ENCODE assay signal across 15 cellular contexts in the genomic region with DNA sequence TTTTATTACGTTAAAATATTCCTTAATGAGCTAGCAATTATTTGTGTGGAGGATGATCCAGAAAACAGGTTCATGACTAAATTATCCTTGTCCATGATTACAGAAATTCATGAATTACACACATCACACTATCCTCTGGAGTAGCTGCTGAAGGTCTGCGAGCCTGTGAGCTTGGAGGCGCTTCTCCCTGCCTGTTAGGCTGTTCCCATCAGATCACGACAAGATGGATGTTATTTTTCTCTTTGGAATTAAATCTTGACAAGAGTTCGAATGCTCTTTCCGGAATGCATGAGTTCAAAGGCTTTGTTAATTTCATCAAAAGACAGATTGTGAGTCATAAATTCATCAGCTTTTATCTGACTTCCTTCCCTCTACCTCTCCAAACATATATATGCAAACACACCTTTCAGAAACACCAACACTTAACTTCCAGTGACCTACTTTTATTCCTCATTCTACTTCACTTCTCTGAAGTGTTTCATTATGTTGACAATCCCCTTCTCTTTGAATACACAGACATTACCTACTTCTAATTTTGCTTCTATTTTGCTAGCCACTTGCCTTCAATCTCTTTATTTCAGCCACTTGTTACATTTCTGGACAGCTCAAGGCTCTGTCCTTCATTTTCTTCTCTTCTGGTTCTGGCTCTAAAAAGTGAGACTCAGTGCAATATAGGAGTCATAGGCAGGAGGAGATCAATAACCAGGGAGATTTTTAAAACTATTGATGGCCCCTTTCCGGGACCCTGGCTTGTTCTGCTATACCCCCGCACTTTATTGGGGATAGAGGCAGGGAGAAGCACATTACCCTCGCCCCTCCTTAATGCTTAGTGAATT.
A peak's percentile ranks its signal among the peaks of the same experiment; 100 is the strongest.
DNase-seq lines count a peak whose midpoint lies in the region; ATAC-seq, FAIRE-seq and TF ChIP-seq lines count a peak whose summit lies in the region.
"Had no signal": no experiment of that assay in that cellular context is flagged by ENCODE, and none has a peak within 500 bp of the region (broad histone marks: within the 10 kb centered on the region; RNA-seq: fewer than 3 reads in every experiment).

No MANE protein-coding gene starts in this region.

- no peak for FAIRE-seq in bronchial epithelial cell (lab: Jason Lieb, UNC)

- ATAC-seq in GM21786 (IDR thresholded peaks at IDR 0.05; ENCODE audit: unreplicated experiment), result no peak

- no peak overlapping the region for H3K4me3 ChIP-seq in bronchial epithelial cell (ENCODE audit: low read depth, low read length)
- H3K4me3 ChIP-seq: ascending aorta, left ventricle myocardium inferior, smooth muscle cell, tibial artery had no signal

- no peak overlapping the region for H3K4me3 Mint-ChIP-seq in progenitor cell of endocrine pancreas (ENCODE audit: low read depth)

- H3K27ac Mint-ChIP-seq in progenitor cell of endocrine pancreas, result peak overlapping the region; percentile 9

- peaks cover 12% of the 10 kb centered on the region for H3K4me1 Mint-ChIP-seq in progenitor cell of endocrine pancreas (ENCODE audit: low read depth)

- TF ChIP-seq CTCF in bronchial epithelial cell (IDR thresholded peaks at IDR 0.05; ENCODE audit: insufficient read depth, low read length, severe bottlenecking) (no peak), progenitor cell of endocrine pancreas (IDR thresholded peaks at IDR 0.05; ENCODE audit: unreplicated experiment) (no peak)

- H3K27me3 ChIP-seq in bronchial epithelial cell (ENCODE audit: control insufficient read depth, insufficient read depth, low read length), result no peaks in the 10 kb centered on the region
- H3K27me3 ChIP-seq: ascending aorta, tibial artery had no signal

- no peaks in the 10 kb centered on the region for H3K36me3 ChIP-seq in bronchial epithelial cell (ENCODE audit: control insufficient read depth, insufficient read depth, low read length)
- H3K36me3 ChIP-seq: ascending aorta, left ventricle myocardium inferior, tibial artery had no signal

- peak; percentile 55 for DNase-seq in NCI-H187 treated with DMSO at 0.1 percent for 48 hours (lab: John Stamatoyannopoulos, UW)
- DNase-seq in NCI-H187 (lab: John Stamatoyannopoulos, UW), result no peak
- DNase-seq in NCI-H774 (lab: John Stamatoyannopoulos, UW), result peak; percentile 51
- peak; percentile 38 for DNase-seq in bronchial epithelial cell (ENCODE audit: low read depth)
- no peak for DNase-seq in progenitor cell of endocrine pancreas (ENCODE audit: low spot score, unreplicated experiment)
- no peak for DNase-seq in GDM1 (lab: John Stamatoyannopoulos, UW)
- DNase-seq in NCI-H524 (lab: John Stamatoyannopoulos, UW), result no peak
- DNase-seq: Caco-2, left ventricle myocardium inferior, NCI-H2081 treated with DMSO at 0.1 percent for 48 hours, OCI-M1, tibial artery had no signal

- no peaks in the 10 kb centered on the region for H3K36me3 Mint-ChIP-seq in progenitor cell of endocrine pancreas (ENCODE audit: insufficient read depth)

- no peaks in the 10 kb centered on the region for H3K27me3 Mint-ChIP-seq in progenitor cell of endocrine pancreas

- no peaks in the 10 kb centered on the region for H3K9me3 Mint-ChIP-seq in progenitor cell of endocrine pancreas (ENCODE audit: low read depth)

Comparison
In these comparisons a context has a peak if more than half of its experiments do, and no peak if none do; other contexts are left out.
1. DNase-seq: peak in NCI-H187 treated with DMSO at 0.1 percent for 48 hours (single experiment), NCI-H774 (single experiment) and bronchial epithelial cell (single experiment); none in NCI-H187 (0 of 2), progenitor cell of endocrine pancreas (single experiment), GDM1 (single experiment) and NCI-H524 (0 of 2).